ENCODE assay signal across 9 cellular contexts in the genomic region with DNA sequence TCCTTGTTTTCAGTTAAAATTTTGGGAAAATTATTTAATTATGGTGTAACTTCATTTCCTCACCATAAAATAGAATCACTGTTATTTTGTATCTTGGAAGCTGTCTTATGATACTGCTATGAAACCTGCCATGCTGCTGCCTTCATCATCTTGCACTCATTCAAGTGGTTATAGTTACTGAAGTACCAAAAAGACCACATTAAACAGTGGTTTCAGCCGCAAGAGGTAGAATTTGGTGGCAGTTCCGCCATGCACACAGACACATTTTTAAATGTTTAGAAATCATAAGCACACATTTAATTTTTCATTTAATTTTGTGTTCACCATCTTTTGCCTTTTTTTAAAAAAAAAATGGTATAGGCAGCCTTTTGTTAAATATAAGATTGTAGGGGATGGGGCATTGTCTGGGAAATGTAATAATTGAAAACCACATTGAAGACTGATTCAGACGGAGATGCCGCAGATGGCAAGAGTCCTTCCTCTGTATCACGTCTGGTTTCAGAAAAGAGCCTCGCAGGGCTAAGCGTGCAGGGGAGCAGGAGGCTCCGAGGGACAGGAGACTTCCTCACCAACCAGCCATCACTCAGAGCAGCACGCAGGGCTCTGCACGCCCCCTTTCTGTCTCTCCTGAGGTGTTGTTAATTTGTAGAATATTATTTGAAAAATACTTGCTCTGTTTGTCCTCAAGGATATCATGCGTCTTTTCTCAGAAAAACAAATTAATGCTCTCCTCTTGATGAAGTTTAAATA.
DNase-seq lines count a peak whose midpoint lies in the region; ATAC-seq and TF ChIP-seq lines count a peak whose summit lies in the region.
"Had no signal": no experiment of that assay in that cellular context is flagged by ENCODE, and none has a peak within 500 bp of the region (broad histone marks: within the 10 kb centered on the region; RNA-seq: fewer than 3 reads in every experiment).

No MANE protein-coding gene starts in this region.

- H3K4me3 Mint-ChIP-seq in MCF 10A (ENCODE audit: unreplicated experiment), result no peak overlapping the region

- no peak overlapping the region for H3K27ac Mint-ChIP-seq in MCF 10A (ENCODE audit: low read depth, unreplicated experiment)

- DNase-seq in activated CD8-positive, alpha-beta memory T cell treated with anti-CD3 and anti-CD28 coated beads, Interleukin-2, amount 50 U/mL, for 48 hours, result peak; percentile 68
- peak; percentile 24 to 27 for DNase-seq in stimulated activated CD4-positive, alpha-beta T cell treated with anti-CD3 and anti-CD28 coated beads, Interleukin-15, amount 100 ng/mL, for 48 hours (ENCODE audit: low read depth in 2 of 2)
- DNase-seq in NCI-H187 (lab: John Stamatoyannopoulos, UW) (no peak), MCF 10A (ENCODE audit: unreplicated experiment) (no peak)
- DNase-seq: stomach had no signal

- POLR2A ChIA-PET in MCF 10A (lab: Yijun Ruan, JAX), result no interaction called here

- peaks cover 11% of the 10 kb centered on the region for H3K27me3 Mint-ChIP-seq in MCF 10A (ENCODE audit: insufficient read depth, unreplicated experiment)

- ATAC-seq in GM19324 (IDR thresholded peaks at IDR 0.05; ENCODE audit: low FRiP score, unreplicated experiment), result peak; percentile 47
- peak; percentile 68 for ATAC-seq in HG03108 (IDR thresholded peaks at IDR 0.05; ENCODE audit: unreplicated experiment)
- ATAC-seq in GM21526 (IDR thresholded peaks at IDR 0.05; ENCODE audit: low FRiP score, unreplicated experiment), result no peak
- ATAC-seq in GM21717 (IDR thresholded peaks at IDR 0.05; ENCODE audit: unreplicated experiment), result no peak

- TF ChIP-seq CTCF in MCF 10A (IDR thresholded peaks at IDR 0.05; ENCODE audit: unreplicated experiment), result no peak

- H3K9me3 Mint-ChIP-seq in MCF 10A (ENCODE audit: unreplicated experiment), result peaks cover 10% of the 10 kb centered on the region

- CTCF ChIA-PET in MCF 10A (lab: Yijun Ruan, JAX), result interaction anchor here (0.6 kb wide), 1 partner anchor 161 kb away, joined by 4 read pairs; no protein-coding TSS in a partner anchor

- H3K36me3 Mint-ChIP-seq in MCF 10A (ENCODE audit: insufficient read depth, unreplicated experiment), result no peaks in the 10 kb centered on the region

- BruUV-seq in MCF 10A (replicated peaks; lab: Mats Ljungman, UMichigan), result no TSS peak

- H3K4me1 Mint-ChIP-seq in MCF 10A (ENCODE audit: insufficient read depth, unreplicated experiment), result no peaks in the 10 kb centered on the region

- intact Hi-C loops in MCF 10A (cut with micrococcal nuclease), result no loop called here

Comparison
In these comparisons a context has a peak if more than half of its experiments do, and no peak if none do; other contexts are left out.
1. ATAC-seq: peak in GM19324 (single experiment) and HG03108 (single experiment); none in GM21526 (single experiment) and GM21717 (single experiment).
2. DNase-seq: peak in activated CD8-positive, alpha-beta memory T cell treated with anti-CD3 and anti-CD28 coated beads, Interleukin-2, amount 50 U/mL, for 48 hours (single experiment) and stimulated activated CD4-positive, alpha-beta T cell treated with anti-CD3 and anti-CD28 coated beads, Interleukin-15, amount 100 ng/mL, for 48 hours (2 of 2); none in NCI-H187 (0 of 2) and MCF 10A (single experiment).